Comparison of ENCODE assay signal across 20 cellular contexts in the genomic region with DNA sequence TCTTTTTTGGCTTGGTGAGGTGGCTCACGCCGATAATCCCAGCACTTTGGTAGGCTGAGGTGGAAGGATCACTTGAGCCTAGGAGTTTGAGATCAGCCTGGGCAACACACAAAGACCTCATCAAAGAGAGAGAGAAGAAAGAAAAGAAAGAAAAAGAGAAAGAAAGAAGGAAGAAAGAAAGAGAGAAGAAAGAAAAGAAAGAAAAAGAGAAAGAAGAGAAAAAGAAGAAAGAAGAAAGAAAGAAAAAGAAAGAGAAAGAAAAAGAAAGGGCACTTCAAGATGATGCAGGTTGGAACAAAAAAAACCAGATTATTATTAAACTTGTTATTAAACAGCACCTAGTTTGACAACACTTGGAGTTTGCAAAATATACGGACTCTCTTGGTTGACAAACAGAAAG. TPM values are rescaled to one million over a fixed set of nuclear protein-coding genes. Genes with fewer than 3 reads are reported as not detected.
DNase-seq lines count a peak whose midpoint lies in the region; ATAC-seq, FAIRE-seq and TF ChIP-seq lines count a peak whose summit lies in the region.
"Had no signal": no experiment of that assay in that cellular context is flagged by ENCODE, and none has a peak within 500 bp of the region (broad histone marks: within the 10 kb centered on the region; RNA-seq: fewer than 3 reads in every experiment).

No MANE protein-coding gene starts in this region.

- FAIRE-seq in H1 (lab: Jason Lieb, UNC) (no peak), RCC 7860 (lab: Jason Lieb, UNC) (no peak)

- no peak overlapping the region for H2BK5ac ChIP-seq in H1 (ENCODE audit: low read depth, low read length)

- TF ChIP-seq EP300 in H1 (IDR thresholded peaks at IDR 0.05; ENCODE audit: borderline replicate concordance in 1 of 2, low read depth in 2 of 2, low read length in 2 of 2): no peak

- H2AK5ac ChIP-seq in H1 (ENCODE audit: low read depth, low read length): no peak overlapping the region

- peaks cover 11% of the 10 kb centered on the region for H3K27me3 Mint-ChIP-seq in activated naive CD8-positive, alpha-beta T cell treated with anti-CD3 and anti-CD28 coated beads, Interleukin-2, amount 10 ng/mL, durations not matched to agents 7 days and 5 days
- peaks cover 14% of the 10 kb centered on the region for H3K27me3 Mint-ChIP-seq in activated naive CD8-positive, alpha-beta T cell treated with anti-CD3 and anti-CD28 coated beads, Interleukin-2, amount 50 U/mL, for 24 hours
- H3K27me3 Mint-ChIP-seq in type B pancreatic cell: no peaks in the 10 kb centered on the region

- DNase-seq in activated naive CD8-positive, alpha-beta T cell treated with anti-CD3 and anti-CD28 coated beads, Interleukin-2, amount 10 ng/mL, durations not matched to agents 7 days and 5 days: no peak
- no peak for DNase-seq in activated naive CD8-positive, alpha-beta T cell treated with anti-CD3 and anti-CD28 coated beads, Interleukin-2, amount 50 U/mL, for 24 hours
- DNase-seq in MM.1S: no peak
- no peak for DNase-seq in H1 (ENCODE audit: low read depth in 1 of 2, low spot score in 2 of 2)
- no peak for DNase-seq in type B pancreatic cell (ENCODE audit: extremely low spot score, unreplicated experiment)
- DNase-seq in NCI-H146 treated with DMSO at 0.1 percent for 48 hours (lab: John Stamatoyannopoulos, UW; ENCODE audit: unreplicated experiment): no peak
- DNase-seq in RCC 7860 (ENCODE audit: low spot score): no peak
- DNase-seq: CD4-positive, alpha-beta T cell; COR-L47; DMS153; H9; KBM-7; NCI-H1092 treated with DMSO at 0.1 percent for 48 hours; NCI-H1436 treated with DMSO at 0.1 percent for 48 hours; NCI-H2029 treated with DMSO at 0.1 percent for 48 hours; NCI-H226; NCI-H510A treated with DMSO at 0.1 percent for 48 hours; NCI-H748 treated with DMSO at 0.1 percent for 48 hours; SJCRH30 had no signal

- peaks cover 10% of the 10 kb centered on the region; the same call in 1 of the 2 replicates for H3K27me3 ChIP-seq in MM.1S (replicated peaks; ENCODE audit: insufficient read depth, low read length)
- peaks cover 0 to 11% (median 5%) of the 10 kb centered on the region in 4 experiments; a peak in 4 of 7 replicates for H3K27me3 ChIP-seq in H1 (replicated peaks in 1 of 4; ENCODE audit: control insufficient read depth in 3 of 4, extremely low read depth in 1 of 4, insufficient read depth in 3 of 4, low read length in 3 of 4)
- H3K27me3 ChIP-seq: SJCRH30 had no signal

- H3K4me3 ChIP-seq in MM.1S (ENCODE audit: low read length) (no peak overlapping the region), H1 (ENCODE audit: extremely low read depth in 1 of 4, insufficient read depth in 2 of 4, low read depth in 3 of 4, low read length in 4 of 4) (no peak overlapping the region)
- H3K4me3 ChIP-seq: SJCRH30 had no signal

- peak overlapping the region; percentile 18 for H3K4me3 Mint-ChIP-seq in activated naive CD8-positive, alpha-beta T cell treated with anti-CD3 and anti-CD28 coated beads, Interleukin-2, amount 10 ng/mL, durations not matched to agents 7 days and 5 days
- no peak overlapping the region for H3K4me3 Mint-ChIP-seq in activated naive CD8-positive, alpha-beta T cell treated with anti-CD3 and anti-CD28 coated beads, Interleukin-2, amount 50 U/mL, for 24 hours
- H3K4me3 Mint-ChIP-seq in type B pancreatic cell: no peak overlapping the region
- H3K4me3 Mint-ChIP-seq: CD4-positive, alpha-beta T cell; H9 had no signal

- CTCF ChIA-PET in H1 (lab: Charles Lee; ENCODE audit: partially characterized antibody): interaction anchor here (0.7 kb wide), 1 partner anchor 170 kb away, joined by 3 read pairs; no protein-coding TSS in a partner anchor

- no peak overlapping the region for H2BK120ac ChIP-seq in H1 (replicated peaks; ENCODE audit: low read depth, low read length)

- no peaks in the 10 kb centered on the region for H3K79me1 ChIP-seq in H1 (ENCODE audit: low read depth, low read length)

- H2BK20ac ChIP-seq in H1 (ENCODE audit: low read length): no peak overlapping the region

- H3K9me3 Mint-ChIP-seq in activated naive CD8-positive, alpha-beta T cell treated with anti-CD3 and anti-CD28 coated beads, Interleukin-2, amount 10 ng/mL, durations not matched to agents 7 days and 5 days: peaks cover 7% of the 10 kb centered on the region
- no peaks in the 10 kb centered on the region for H3K9me3 Mint-ChIP-seq in activated naive CD8-positive, alpha-beta T cell treated with anti-CD3 and anti-CD28 coated beads, Interleukin-2, amount 50 U/mL, for 24 hours
- peaks cover 18% of the 10 kb centered on the region for H3K9me3 Mint-ChIP-seq in type B pancreatic cell
- H3K9me3 Mint-ChIP-seq: CD4-positive, alpha-beta T cell; H9 had no signal

- H3K14ac ChIP-seq in H1 (ENCODE audit: insufficient read length): no peak overlapping the region

- no peak overlapping the region for H3K9ac ChIP-seq in MM.1S (ENCODE audit: low read length)
- no peak overlapping the region for H3K9ac ChIP-seq in H1 (replicated peaks in 1 of 4; ENCODE audit: extremely low read depth in 1 of 4, low read depth in 3 of 4, low read length in 3 of 4)

- no peaks in the 10 kb centered on the region for H3K36me3 ChIP-seq in MM.1S (replicated peaks; ENCODE audit: insufficient read depth, low read length)
- H3K36me3 ChIP-seq in H1 (ENCODE audit: control insufficient read depth in 2 of 4, insufficient read depth in 4 of 4, low read length in 3 of 4): no peaks in the 10 kb centered on the region
- H3K36me3 ChIP-seq: SJCRH30 had no signal

- POLR2A ChIA-PET in activated naive CD8-positive, alpha-beta T cell treated with anti-CD3 and anti-CD28 coated beads, Interleukin-2, amount 10 ng/mL, durations not matched to agents 7 days and 5 days (lab: Charles Lee): no interaction called here
- POLR2A ChIA-PET in H1 (lab: Charles Lee; ENCODE audit: partially characterized antibody): no interaction called here

- no peaks in the 10 kb centered on the region for H3K79me2 ChIP-seq in MM.1S (ENCODE audit: low read length)
- H3K79me2 ChIP-seq in H1 (ENCODE audit: control insufficient read depth in 1 of 2, insufficient read depth in 2 of 2, low read length in 2 of 2): no peaks in the 10 kb centered on the region

- H2BK15ac ChIP-seq in H1 (ENCODE audit: low read length): no peak overlapping the region

- no peak for TF ChIP-seq RAD21 in H1 (IDR thresholded peaks at IDR 0.05 in 1 of 2, conservative IDR thresholded peaks at IDR 0.05 in 1 of 2; ENCODE audit: low read depth in 2 of 2, low read length in 2 of 2)

- no peaks in the 10 kb centered on the region for H3K9me2 ChIP-seq in MM.1S (replicated peaks; ENCODE audit: insufficient read depth, low read length)

- no peak overlapping the region for H3K23ac ChIP-seq in H1 (ENCODE audit: insufficient read length)

- H3F3A ChIP-seq in MM.1S (ENCODE audit: insufficient read depth, low read length): no peaks in the 10 kb centered on the region

- no peaks in the 10 kb centered on the region for H3K9me3 ChIP-seq in MM.1S (replicated peaks; ENCODE audit: insufficient read depth, low read length)
- H3K9me3 ChIP-seq in H1 (ENCODE audit: insufficient read depth in 2 of 2, low read depth in 1 of 2, low read length in 1 of 2): 0 out of 4 replicates have a peak, but pooled peaks cover 0 to 4% of the 10 kb centered on the region in 2 experiments

- H4K20me1 ChIP-seq in MM.1S (ENCODE audit: insufficient read depth, low read length) (no peaks in the 10 kb centered on the region), H1 (replicated peaks in 1 of 2; ENCODE audit: control insufficient read depth in 1 of 2, insufficient read depth in 2 of 2, low read length in 2 of 2) (peaks cover 0 to 6% of the 10 kb centered on the region in 2 experiments)

- peaks cover 11% of the 10 kb centered on the region for H3K4me1 Mint-ChIP-seq in activated naive CD8-positive, alpha-beta T cell treated with anti-CD3 and anti-CD28 coated beads, Interleukin-2, amount 10 ng/mL, durations not matched to agents 7 days and 5 days
- H3K4me1 Mint-ChIP-seq in activated naive CD8-positive, alpha-beta T cell treated with anti-CD3 and anti-CD28 coated beads, Interleukin-2, amount 50 U/mL, for 24 hours: peaks cover 3% of the 10 kb centered on the region
- H3K4me1 Mint-ChIP-seq in type B pancreatic cell (ENCODE audit: unreplicated experiment): peaks cover 18% of the 10 kb centered on the region

- H4K8ac ChIP-seq in H1 (ENCODE audit: extremely low read depth, insufficient read depth, low read length): no peak overlapping the region

- H3K56ac ChIP-seq in H1 (replicated peaks; ENCODE audit: insufficient read length, low read depth, low read length): no peak overlapping the region

- H3K27ac ChIP-seq in MM.1S (ENCODE audit: low read length) (no peak overlapping the region), H1 (ENCODE audit: low read depth, low read length) (no peak overlapping the region)
- H3K27ac ChIP-seq: SJCRH30 had no signal

- H4K91ac ChIP-seq in H1 (replicated peaks; ENCODE audit: insufficient read length, low read length): no peak overlapping the region

- H3K18ac ChIP-seq in H1 (ENCODE audit: extremely low read depth, low read length): no peak overlapping the region

- no peak overlapping the region for H4K5ac ChIP-seq in H1 (ENCODE audit: insufficient read length, low read depth, low read length)

- TF ChIP-seq CTCF in MM.1S (IDR thresholded peaks at IDR 0.05; ENCODE audit: low read length) (no peak), H1 (IDR thresholded peaks at IDR 0.05; ENCODE audit: control extremely low read depth in 1 of 3, insufficient read depth in 1 of 3, low read depth in 1 of 3, low read length in 3 of 3) (no peak), type B pancreatic cell (conservative IDR thresholded peaks at IDR 0.05) (no peak)

- peaks cover 8% of the 10 kb centered on the region for H3K36me3 Mint-ChIP-seq in activated naive CD8-positive, alpha-beta T cell treated with anti-CD3 and anti-CD28 coated beads, Interleukin-2, amount 10 ng/mL, durations not matched to agents 7 days and 5 days
- H3K36me3 Mint-ChIP-seq in activated naive CD8-positive, alpha-beta T cell treated with anti-CD3 and anti-CD28 coated beads, Interleukin-2, amount 50 U/mL, for 24 hours (ENCODE audit: low read depth): no peaks in the 10 kb centered on the region
- no peaks in the 10 kb centered on the region for H3K36me3 Mint-ChIP-seq in type B pancreatic cell

- H3K4ac ChIP-seq in H1 (replicated peaks; ENCODE audit: insufficient read length, low read depth, low read length): no peak overlapping the region

- H3K27ac Mint-ChIP-seq in activated naive CD8-positive, alpha-beta T cell treated with anti-CD3 and anti-CD28 coated beads, Interleukin-2, amount 10 ng/mL, durations not matched to agents 7 days and 5 days: no peak overlapping the region
- no peak overlapping the region for H3K27ac Mint-ChIP-seq in activated naive CD8-positive, alpha-beta T cell treated with anti-CD3 and anti-CD28 coated beads, Interleukin-2, amount 50 U/mL, for 24 hours
- H3K27ac Mint-ChIP-seq in type B pancreatic cell: peak overlapping the region; percentile 75
- H3K27ac Mint-ChIP-seq: CD4-positive, alpha-beta T cell; H9 had no signal

- H2AFZ ChIP-seq in MM.1S (ENCODE audit: low read length): no peak overlapping the region
- H2AFZ ChIP-seq in H1 (ENCODE audit: low read length): no peak overlapping the region

- 93% methylated on average over 3 of the region's 3 CpGs; no CpG with 5 or more reads in 1 of the 2 experiments for WGBS in H1 (ENCODE audit: extremely low coverage in 1 of 2, insufficient coverage in 1 of 2, insufficient read length in 1 of 2, insufficient replicate concordance in 2 of 2, low coverage in 1 of 2, low lambda C conversion rate in 2 of 2, missing lambda C conversion rate in 1 of 2), 2 experiments

- no peak for ATAC-seq in activated naive CD8-positive, alpha-beta T cell treated with anti-CD3 and anti-CD28 coated beads, Interleukin-2, amount 10 ng/mL, durations not matched to agents 7 days and 5 days (ENCODE audit: low read depth)
- ATAC-seq in activated naive CD8-positive, alpha-beta T cell treated with anti-CD3 and anti-CD28 coated beads, Interleukin-2, amount 50 U/mL, for 24 hours: no peak
- ATAC-seq in GM21447 (IDR thresholded peaks at IDR 0.05; ENCODE audit: unreplicated experiment): no peak

- peaks cover 3% of the 10 kb centered on the region; the same call in 1 of the 2 replicates for H3K23me2 ChIP-seq in H1 (ENCODE audit: low read depth, low read length)

- H2BK12ac ChIP-seq in H1 (ENCODE audit: low read depth, low read length): 0 out of 2 replicates have a peak overlapping the region, but pooled peaks have one; percentile 50

- peak overlapping the region; percentile 16; the same call in 1 of the 2 replicates for H3K4me2 ChIP-seq in MM.1S (ENCODE audit: low read depth, low read length)
- H3K4me2 ChIP-seq in H1 (ENCODE audit: insufficient read depth in 1 of 2, low read depth in 2 of 2, low read length in 2 of 2): no peak overlapping the region

- H3K4me1 ChIP-seq in MM.1S (ENCODE audit: low read length): no peaks in the 10 kb centered on the region
- peaks cover 0 to 10% (median 6%) of the 10 kb centered on the region in 4 experiments; a peak in 5 of 7 replicates for H3K4me1 ChIP-seq in H1 (replicated peaks in 1 of 4; ENCODE audit: control insufficient read depth in 3 of 4, insufficient read depth in 4 of 4, low read length in 3 of 4)
- H3K4me1 ChIP-seq: SJCRH30 had no signal

- TF ChIP-seq POLR2A in H1 (IDR thresholded peaks at IDR 0.05; ENCODE audit: control extremely low read depth in 1 of 2, low read depth in 2 of 2, low read length in 2 of 2): no peak

RNA-seq across cellular contexts. Expression of a gene that starts 21.2 kb away (rescaled TPM):
- total RNA-seq in activated naive CD8-positive, alpha-beta T cell treated with anti-CD3 and anti-CD28 coated beads, Interleukin-2, amount 10 ng/mL, durations not matched to agents 7 days and 5 days: 10 to 100 TPM in 1 of 2 experiments, 1 to 10 TPM in 1; 9.9 to 10.1 TPM
- total RNA-seq in H1 (2021; fragmentation: NEBNext Ultra II Directional; extraction: Animal tissue kit (Norgen Biotek cat#: 25700)): 13.1 and 13.4 TPM in 2 replicates
- 5.4 and 10.5 TPM in 2 replicates for polyA plus RNA-seq in H1 (2011; rRNA removed)
- polyA plus RNA-seq in H1 (2011; cell fraction: cytosol; rRNA removed): 4.9 TPM
- polyA plus RNA-seq in H1 (2011; cell fraction: nucleus; rRNA removed): 11.9 TPM
- 5.1 to 6.7 TPM (median 5.5 TPM) in 4 replicates for polyA plus RNA-seq in H1 (2012, experiment 1 of 2)
- 4.0 TPM for polyA plus RNA-seq in H1 (2012, experiment 2 of 2)
- 9.1 TPM for polyA plus RNA-seq in H1 (2013, experiment 1 of 2)
- polyA plus RNA-seq in H1 (2013, experiment 2 of 2): 10.1 TPM
- polyA minus RNA-seq in H1 (2011; rRNA and poly(A)+ RNA removed): 8.1 and 11.4 TPM in 2 replicates
- 21.2 TPM for polyA minus RNA-seq in H1 (2011; cell fraction: cytosol; rRNA and poly(A)+ RNA removed)
- 9.9 TPM for polyA minus RNA-seq in H1 (2011; cell fraction: nucleus; rRNA and poly(A)+ RNA removed)
- total RNA-seq in type B pancreatic cell (ENCODE audit: low replicate concordance): 13.9 and 17.0 TPM in 2 replicates
